Comparison of ENCODE assay signal across 19 cellular contexts in genomic region chr20:4681971-4682370, GRCh38. TPM values are rescaled to one million over a fixed set of nuclear protein-coding genes. Genes with fewer than 3 reads are reported as not detected.
DNase-seq lines count a peak whose midpoint lies in the region; ATAC-seq, FAIRE-seq and TF ChIP-seq lines count a peak whose summit lies in the region.
"Had no signal": no experiment of that assay in that cellular context is flagged by ENCODE, and none has a peak within 500 bp of the region (broad histone marks: within the 10 kb centered on the region; RNA-seq: fewer than 3 reads in every experiment).

No MANE protein-coding gene starts in this region.

- intact Hi-C loops in heart right ventricle (cut with DNase I) (no loop called here), cardiac septum (cut with DNase I) (loop anchor here (5.0 kb wide), 1 partner anchor 40 kb away; the partner anchor contains the start of gene PRND), K562 (cut with micrococcal nuclease) (no loop called here)

- H3K9me3 Mint-ChIP-seq in activated T-cell treated with anti-CD3 and anti-CD28 coated beads, Interleukin-2, amount 50 U/mL, for 72 hours: no peaks in the 10 kb centered on the region

- H3K9me3 ChIP-seq in heart right ventricle (no peaks in the 10 kb centered on the region), K562 (replicated peaks; ENCODE audit: control insufficient read depth, insufficient read depth, low read depth, low read length) (no peaks in the 10 kb centered on the region)
- H3K9me3 ChIP-seq: esophagus squamous epithelium, spleen had no signal

- H3K4me1 Mint-ChIP-seq in activated T-cell treated with anti-CD3 and anti-CD28 coated beads, Interleukin-2, amount 50 U/mL, for 72 hours (ENCODE audit: low read depth): peaks cover 31% of the 10 kb centered on the region

- peaks cover 0 to 2% of the 10 kb centered on the region in 2 donors for H3K36me3 Mint-ChIP-seq in activated T-cell treated with anti-CD3 and anti-CD28 coated beads, Interleukin-2, amount 50 U/mL, for 72 hours (ENCODE audit: insufficient read depth in 2 of 2)

- H3K9ac ChIP-seq in K562 (ENCODE audit: insufficient read depth in 1 of 2, low read depth in 2 of 2, low read length in 2 of 2): no peak overlapping the region

- FAIRE-seq in K562 (lab: Jason Lieb, UNC): no peak
- FAIRE-seq: kidney, urothelium cell line had no signal

- H3K27ac Mint-ChIP-seq in activated T-cell treated with anti-CD3 and anti-CD28 coated beads, Interleukin-2, amount 50 U/mL, for 72 hours: no peak overlapping the region

- no peak for TF ChIP-seq POLR2A in K562 (conservative IDR thresholded peaks at IDR 0.05)

- no peak overlapping the region for H3K4me2 ChIP-seq in K562 (ENCODE audit: insufficient read depth, low read length)

- no TSS peak for BruUV-seq in K562 (replicated peaks; lab: Mats Ljungman, UMichigan)

- H3K27me3 Mint-ChIP-seq in activated T-cell treated with anti-CD3 and anti-CD28 coated beads, Interleukin-2, amount 50 U/mL, for 72 hours (ENCODE audit: low read depth): no peaks in the 10 kb centered on the region

- H3K36me3 ChIP-seq in heart right ventricle: no peaks in the 10 kb centered on the region
- H3K36me3 ChIP-seq in K562 (ENCODE audit: control insufficient read depth, insufficient read depth, low read length): no peaks in the 10 kb centered on the region
- H3K36me3 ChIP-seq: esophagus squamous epithelium, spleen had no signal

- ATAC-seq in heart right ventricle (no peak), K562 (no peak), foreskin keratinocyte (peak; percentile 36), HG03460 (IDR thresholded peaks at IDR 0.05; ENCODE audit: unreplicated experiment) (no peak)
- no peak for ATAC-seq in activated T-cell treated with anti-CD3 and anti-CD28 coated beads, Interleukin-2, amount 50 U/mL, for 72 hours (replicated peaks in 1 of 2)

- TF ChIP-seq RAD21 in K562 (CRISPR knock-in tag; conservative IDR thresholded peaks at IDR 0.05 in 1 of 2, IDR thresholded peaks at IDR 0.05 in 1 of 2): no peak

- no peak for DNase-seq in heart right ventricle
- DNase-seq in cardiac septum (ENCODE audit: low spot score): no peak
- no peak for DNase-seq in K562 (ENCODE audit: extremely low read depth in 1 of 4, low spot score in 3 of 4)
- DNase-seq in foreskin keratinocyte: peak; percentile 81 to 92
- DNase-seq in cortex of kidney (lab: John Stamatoyannopoulos, UW): no peak
- DNase-seq in activated T-cell treated with anti-CD3 and anti-CD28 coated beads, Interleukin-2, amount 50 U/mL, for 72 hours: no peak
- DNase-seq in NCI-H1417 (lab: John Stamatoyannopoulos, UW): no peak
- DNase-seq: activated CD8-positive, alpha-beta memory T cell treated with anti-CD3 and anti-CD28 coated beads, Interleukin-2, amount 50 U/mL, for 4 hours; amygdala; DND-41; esophagus squamous epithelium; KG1; kidney; NCI-H187 treated with DMSO at 0.1 percent for 48 hours; spleen had no signal

- CTCF ChIA-PET in K562 (lab: Yijun Ruan, JAX; ENCODE audit: low intra/inter-chr PET ratio): no interaction called here

- in situ Hi-C loops in K562 (cut with MboI): no loop called here

- peaks cover 0 to 39% (median 11%) of the 10 kb centered on the region in 9 donors for H3K4me1 ChIP-seq in heart right ventricle
- H3K4me1 ChIP-seq in K562 (replicated peaks in 1 of 2; ENCODE audit: control insufficient read depth in 2 of 2, insufficient read depth in 2 of 2, low read length in 2 of 2): peaks cover 6 to 10% of the 10 kb centered on the region in 2 experiments; a peak in 4 of 5 replicates
- peaks cover 22% of the 10 kb centered on the region for H3K4me1 ChIP-seq in foreskin keratinocyte

- POLR2A ChIA-PET in K562 (lab: Yijun Ruan, JAX): interaction anchor here (1.1 kb wide), 1 partner anchor 14 kb away, joined by 4 read pairs; no protein-coding TSS in a partner anchor

- H4K20me1 ChIP-seq in K562 (replicated peaks; ENCODE audit: control insufficient read depth, insufficient read depth, low read length): no peaks in the 10 kb centered on the region

- H2AFZ ChIP-seq in K562 (ENCODE audit: low read depth, low read length): no peak overlapping the region

- H3K4me3 Mint-ChIP-seq in activated T-cell treated with anti-CD3 and anti-CD28 coated beads, Interleukin-2, amount 50 U/mL, for 72 hours: no peak overlapping the region

- no peaks in the 10 kb centered on the region for H3K27me3 ChIP-seq in heart right ventricle
- no peaks in the 10 kb centered on the region for H3K27me3 ChIP-seq in K562 (ENCODE audit: control insufficient read depth in 2 of 2, insufficient read depth in 2 of 2, low read length in 2 of 2)
- H3K27me3 ChIP-seq in foreskin keratinocyte: no peaks in the 10 kb centered on the region
- H3K27me3 ChIP-seq: spleen had no signal

- peaks cover 3% of the 10 kb centered on the region; the same call in 1 of the 3 replicates for H3K79me2 ChIP-seq in K562 (ENCODE audit: control insufficient read depth, insufficient read depth, low read length)

- H3K27ac ChIP-seq in heart right ventricle (peak overlapping the region in 8 of 10 donors; percentile 25 to 70 (median 60)), K562 (ENCODE audit: extremely low read depth, low read depth, low read length) (no peak overlapping the region), foreskin keratinocyte (peak overlapping the region; percentile 66)
- H3K27ac ChIP-seq: esophagus squamous epithelium, spleen, VCaP had no signal

- 34 to 51% methylated on average over 5 of the region's 5 CpGs for WGBS in heart right ventricle, 2 donors
- WGBS in K562 (ENCODE audit: insufficient coverage, low coverage, missing lambda C conversion rate): 24% methylated on average over 3 of the region's 5 CpGs

- no peak for TF ChIP-seq EP300 in K562 (IDR thresholded peaks at IDR 0.05; ENCODE audit: low read length)

- H3K4me3 ChIP-seq in heart right ventricle (no peak overlapping the region), K562 (no peak overlapping the region)
- H3K4me3 ChIP-seq: esophagus squamous epithelium, spleen had no signal

- H3K9me1 ChIP-seq in K562 (ENCODE audit: control insufficient read depth, insufficient read depth, low read length): no peaks in the 10 kb centered on the region

- no peak for TF ChIP-seq CTCF in heart right ventricle (IDR thresholded peaks at IDR 0.05)
- TF ChIP-seq CTCF in K562 (IDR thresholded peaks at IDR 0.05 in 2 of 3, conservative IDR thresholded peaks at IDR 0.05 in 1 of 3; ENCODE audit: insufficient read depth in 2 of 3, low read depth in 1 of 3, low read length in 3 of 3): no peak
- no peak for TF ChIP-seq CTCF in foreskin keratinocyte (conservative IDR thresholded peaks at IDR 0.05)

TF ChIP-seq in K562, 482 proteins besides CTCF, POLR2A, EP300 and RAD21 (continues in another document):
- TF ChIP-seq ATF7 (IDR thresholded peaks at IDR 0.05) (peak; percentile 53; the same call in 1 of the 2 replicates), KAT8 (IDR thresholded peaks at IDR 0.05; ENCODE audit: low read depth) (no peak), ZNF57 (CRISPR knock-in tag; IDR thresholded peaks at IDR 0.05) (no peak), ARID1B (IDR thresholded peaks at IDR 0.05) (peak; percentile 13; the same call in 1 of the 2 replicates)

RNA-seq across cellular contexts. Expression of gene PRNP, which starts 4.3 kb away (rescaled TPM):
- 100 to 1,000 TPM; 113 to 164 (median 144) TPM for total RNA-seq in heart right ventricle
- polyA plus RNA-seq in heart right ventricle: 10 to 100 TPM; 64.4 to 88.4 TPM
- 127 TPM for total RNA-seq in cardiac septum
- 21.4 and 25.0 TPM in 2 replicates for total RNA-seq in K562 (2011; cell fraction: chromatin; rRNA removed; ENCODE audit: low replicate concordance)
- 34.3 and 42.7 TPM in 2 replicates for total RNA-seq in K562 (2011; cell fraction: nucleolus; rRNA removed)
- 32.1 and 39.8 TPM in 2 replicates for total RNA-seq in K562 (2011; cell fraction: nucleoplasm; rRNA removed)
- total RNA-seq in K562 (2014; rRNA removed): 19.1 and 19.3 TPM in 2 replicates
- 23.2 and 25.3 TPM in 2 replicates for total RNA-seq in K562 (2014; rRNA removed; fragmentation: Illumina TruSeq; extraction: Trizol)
- 15.3 and 16.3 TPM in 2 replicates for total RNA-seq in K562 (2015; rRNA removed; fragmentation: Illumina TruSeq; extraction: Trizol)
- total RNA-seq in K562 (2021): 20.6 and 22.0 TPM in 2 replicates
- 30.4 and 47.9 TPM in 2 replicates for polyA plus RNA-seq in K562 (2011; rRNA removed)
- 32.2 and 37.3 TPM in 2 replicates for polyA plus RNA-seq in K562 (2011; cell fraction: cytosol; rRNA removed)
- polyA plus RNA-seq in K562 (2011; cell fraction: nucleus; rRNA removed): 17.5 and 25.7 TPM in 2 replicates
- 17.7 and 35.2 TPM in 2 replicates for polyA plus RNA-seq in K562 (2012)
- polyA plus RNA-seq in K562 (2014; fragmentation: Illumina TruSeq; extraction: Trizol): 26.2 and 30.3 TPM in 2 replicates
- polyA plus RNA-seq in K562 (2014; fragmentation: Nextera tagmentation; extraction: Ambion mirVana): 1 to 10 TPM; 7.5 to 8.1 TPM
- polyA plus RNA-seq in K562 (2014; rRNA removed): 24.0 and 25.5 TPM in 2 replicates
- 33.1 and 42.5 TPM in 2 replicates for polyA minus RNA-seq in K562 (2011; rRNA and poly(A)+ RNA removed)
- polyA minus RNA-seq in K562 (2011; cell fraction: cytosol; rRNA and poly(A)+ RNA removed): 17.5 and 28.5 TPM in 2 replicates
- polyA minus RNA-seq in K562 (2011; cell fraction: nucleus; rRNA and poly(A)+ RNA removed): 5.8 and 15.0 TPM in 2 replicates
- 403 and 528 TPM in 2 replicates for total RNA-seq in foreskin keratinocyte
- 227 and 256 TPM in 2 replicates for polyA plus RNA-seq in foreskin keratinocyte
- 10 to 100 TPM; 69.3 to 97.3 TPM for total RNA-seq in activated T-cell treated with anti-CD3 and anti-CD28 coated beads, Interleukin-2, amount 50 U/mL, for 72 hours

RNA-seq across cellular contexts. Expression of gene PRND, which starts 39.7 kb away (rescaled TPM):
- under 1 TPM in 4 of 10 donors, not detected in 6; 0.06 to 0.17 (median 0.10) TPM for total RNA-seq in heart right ventricle
- polyA plus RNA-seq in heart right ventricle: not detected
- total RNA-seq in cardiac septum: 0.08 TPM
- total RNA-seq in K562 (2011; cell fraction: chromatin; rRNA removed; ENCODE audit: low replicate concordance): not detected in 2 replicates
- not detected in 2 replicates for total RNA-seq in K562 (2011; cell fraction: nucleolus; rRNA removed)
- not detected in 2 replicates for total RNA-seq in K562 (2011; cell fraction: nucleoplasm; rRNA removed)
- total RNA-seq in K562 (2014; rRNA removed): not detected in 2 replicates
- not detected in 2 replicates for total RNA-seq in K562 (2014; rRNA removed; fragmentation: Illumina TruSeq; extraction: Trizol)
- not detected in 2 replicates for total RNA-seq in K562 (2015; rRNA removed; fragmentation: Illumina TruSeq; extraction: Trizol)
- total RNA-seq in K562 (2021): not detected in 2 replicates
- not detected in 2 replicates for polyA plus RNA-seq in K562 (2011; rRNA removed)
- polyA plus RNA-seq in K562 (2011; cell fraction: cytosol; rRNA removed): not detected in 2 replicates
- polyA plus RNA-seq in K562 (2011; cell fraction: nucleus; rRNA removed): not detected in 2 replicates
- not detected in 2 replicates for polyA plus RNA-seq in K562 (2012)
- polyA plus RNA-seq in K562 (2014; fragmentation: Illumina TruSeq; extraction: Trizol): not detected in 2 replicates
- not detected for polyA plus RNA-seq in K562 (2014; fragmentation: Nextera tagmentation; extraction: Ambion mirVana)
- not detected in 2 replicates for polyA plus RNA-seq in K562 (2014; rRNA removed)
- not detected in 2 replicates for polyA minus RNA-seq in K562 (2011; rRNA and poly(A)+ RNA removed)
- polyA minus RNA-seq in K562 (2011; cell fraction: cytosol; rRNA and poly(A)+ RNA removed): not detected in 2 replicates
- polyA minus RNA-seq in K562 (2011; cell fraction: nucleus; rRNA and poly(A)+ RNA removed): not detected in 2 replicates
- not detected in 2 replicates for total RNA-seq in foreskin keratinocyte
- polyA plus RNA-seq in foreskin keratinocyte: not detected in 2 replicates
- total RNA-seq in activated T-cell treated with anti-CD3 and anti-CD28 coated beads, Interleukin-2, amount 50 U/mL, for 72 hours: not detected
- total RNA-seq: esophagus squamous epithelium, kidney, spleen had no signal
- polyA plus RNA-seq: neural cell had no signal

Comparison
In these comparisons a context has a peak if more than half of its experiments do, and no peak if none do; other contexts are left out.
1. DNase-seq: peak in foreskin keratinocyte (2 of 2); none in heart right ventricle (0 of 2), cardiac septum (single experiment), K562 (0 of 4), cortex of kidney (single experiment), activated T-cell treated with anti-CD3 and anti-CD28 coated beads, Interleukin-2, amount 50 U/mL, for 72 hours (0 of 2) and NCI-H1417 (0 of 3).